ENCODE assay signal across 6 cellular contexts in the genomic region with DNA sequence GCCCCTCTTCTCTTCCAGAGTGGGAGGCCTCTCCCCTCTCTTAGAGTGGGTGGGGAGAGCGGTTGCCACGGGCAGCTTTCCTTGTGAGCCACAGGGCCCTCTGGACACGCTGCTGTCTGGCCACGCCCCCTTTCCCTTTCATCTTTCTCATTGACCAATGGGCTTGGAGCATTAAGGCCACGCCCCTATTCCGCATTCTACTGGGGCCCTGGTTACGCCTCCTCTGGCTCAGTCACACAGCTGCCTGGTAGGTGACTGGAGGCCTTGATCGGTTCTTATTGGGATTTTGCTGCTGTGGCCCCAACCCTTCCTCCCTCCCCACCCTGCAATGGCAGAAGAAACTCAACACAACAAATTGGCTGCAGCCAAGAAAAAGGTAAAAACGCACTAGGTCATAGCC. TPM values are rescaled to one million over a fixed set of nuclear protein-coding genes. Genes with fewer than 3 reads are reported as not detected.
"Had no signal": no experiment of that assay in that cellular context is flagged by ENCODE, and none has a peak within 500 bp of the region (broad histone marks: within the 10 kb centered on the region; RNA-seq: fewer than 3 reads in every experiment).

A gene with protein sequence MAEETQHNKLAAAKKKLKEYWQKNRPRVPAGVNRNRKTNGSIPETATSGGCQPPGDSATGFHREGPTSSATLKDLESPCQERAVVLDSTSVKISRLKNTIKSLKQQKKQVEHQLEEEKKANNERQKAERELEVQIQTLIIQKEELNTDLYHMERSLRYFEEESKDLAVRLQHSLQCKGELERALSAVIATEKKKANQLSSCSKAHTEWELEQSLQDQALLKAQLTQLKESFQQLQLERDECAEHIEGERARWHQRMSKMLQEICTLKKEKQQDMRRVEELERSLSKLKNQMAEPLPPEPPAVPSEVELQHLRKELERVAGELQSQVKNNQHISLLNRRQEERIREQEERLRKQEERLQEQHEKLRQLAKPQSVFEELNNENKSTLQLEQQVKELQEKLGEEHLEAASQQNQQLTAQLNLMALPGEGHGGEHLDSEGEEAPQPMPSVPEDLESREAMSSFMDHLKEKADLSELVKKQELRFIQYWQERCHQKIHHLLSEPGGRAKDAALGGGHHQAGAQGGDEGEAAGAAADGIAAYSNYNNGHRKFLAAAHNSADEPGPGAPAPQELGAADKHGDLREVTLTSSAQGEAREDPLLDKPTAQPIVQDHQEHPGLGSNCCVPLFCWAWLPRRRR (plus strand): TSS at position 301 of the 400 bp plus-strand sequence. CDS start 28 bp downstream, at position 329.

RNA-seq across cellular contexts. Expression of the gene that starts here (rescaled TPM):
- total RNA-seq: neural crest cell, progenitor cell of endocrine pancreas, smooth muscle cell had no signal
- polyA plus RNA-seq: naive thymus-derived CD4-positive, alpha-beta T cell; naive thymus-derived CD8-positive, alpha-beta T cell; neural cell; smooth muscle cell had no signal
